ENCODE assay signal across 8 cellular contexts in genomic region chr20:62237772-62238568, GRCh38. TPM values are rescaled to one million over a fixed set of nuclear protein-coding genes. Genes with fewer than 3 reads are reported as not detected.
DNase-seq lines count a peak whose midpoint lies in the region; ATAC-seq, FAIRE-seq and TF ChIP-seq lines count a peak whose summit lies in the region.

OSBPL2 (plus strand) TSS chr20:62238521; CDS start chr20:62256185, 17,664 bp downstream.

- no peak for FAIRE-seq in pancreas (lab: Jason Lieb, UNC)

- peaks cover 31 to 48% (median 31%) of the 10 kb centered on the region in 3 donors for H3K4me1 ChIP-seq in pancreas
- H3K4me1 ChIP-seq in tibial artery, result peaks cover 0 to 30% (median 16%) of the 10 kb centered on the region in 4 donors

- H3K9me2 ChIP-seq in SU-DHL-6 (replicated peaks; ENCODE audit: insufficient read depth, low read length), result no peaks in the 10 kb centered on the region

- TF ChIP-seq CTCF in GM10266 (IDR thresholded peaks at IDR 0.05; ENCODE audit: control insufficient read depth, insufficient read depth, low read depth, missing control alignments) (no peak), SU-DHL-6 (IDR thresholded peaks at IDR 0.05; ENCODE audit: insufficient read depth, low read length, poor library complexity, severe bottlenecking) (no peak), pancreas (IDR thresholded peaks at IDR 0.05) (no peak), tibial artery (IDR thresholded peaks at IDR 0.05) (no peak)

- no peaks in the 10 kb centered on the region for H3K27me3 Mint-ChIP-seq in activated naive CD8-positive, alpha-beta T cell treated with anti-CD3 and anti-CD28 coated beads, Interleukin-2, amount 10 ng/mL, durations not matched to agents 7 days and 5 days

- 2% methylated on average over 46 to 55 of the region's 55 CpGs for WGBS in pancreas, 2 donors

- H3K9me3 ChIP-seq in SU-DHL-6 (ENCODE audit: insufficient read depth, low read length) (no peaks in the 10 kb centered on the region), pancreas (no peaks in the 10 kb centered on the region), tibial artery (no peaks in the 10 kb centered on the region)

- H3K4me3 Mint-ChIP-seq in activated naive CD8-positive, alpha-beta T cell treated with anti-CD3 and anti-CD28 coated beads, Interleukin-2, amount 10 ng/mL, durations not matched to agents 7 days and 5 days, result peak within 1 kb of the TSS; percentile 75

- peak within 1 kb of the TSS; percentile 77 for H3K27ac Mint-ChIP-seq in activated naive CD8-positive, alpha-beta T cell treated with anti-CD3 and anti-CD28 coated beads, Interleukin-2, amount 10 ng/mL, durations not matched to agents 7 days and 5 days

- H3K27ac ChIP-seq in SU-DHL-6 (ENCODE audit: low read depth, low read length) (no peak within 1 kb of the TSS), pancreas (peak within 1 kb of the TSS; percentile 83 to 86 (median 85)), tibial artery (peak within 1 kb of the TSS; percentile 68 to 84)

- POLR2A ChIA-PET in activated naive CD8-positive, alpha-beta T cell treated with anti-CD3 and anti-CD28 coated beads, Interleukin-2, amount 10 ng/mL, durations not matched to agents 7 days and 5 days (lab: Charles Lee), result interaction anchor here (0.5 to 0.6 kb wide), 2 partner anchors 773 to 1750 kb away, joined by 3 read pairs; no protein-coding TSS in a partner anchor

- H3K4me1 Mint-ChIP-seq in activated naive CD8-positive, alpha-beta T cell treated with anti-CD3 and anti-CD28 coated beads, Interleukin-2, amount 10 ng/mL, durations not matched to agents 7 days and 5 days, result peaks cover 17% of the 10 kb centered on the region

- H3K4me2 ChIP-seq in SU-DHL-6 (ENCODE audit: low read depth, low read length, poor library complexity, severe bottlenecking), result peak within 1 kb of the TSS; percentile 88

- H2AFZ ChIP-seq in SU-DHL-6 (ENCODE audit: low read depth, low read length, severe bottlenecking), result peak within 1 kb of the TSS; percentile 62

- H3K36me3 Mint-ChIP-seq in activated naive CD8-positive, alpha-beta T cell treated with anti-CD3 and anti-CD28 coated beads, Interleukin-2, amount 10 ng/mL, durations not matched to agents 7 days and 5 days, result no peaks in the 10 kb centered on the region

- peak within 1 kb of the TSS; percentile 81 for H3K4me3 ChIP-seq in SU-DHL-6 (ENCODE audit: insufficient read depth, low read length, poor library complexity, severe bottlenecking)
- peak within 1 kb of the TSS; percentile 15 to 70 (median 60) for H3K4me3 ChIP-seq in pancreas
- peak within 1 kb of the TSS; percentile 79 to 93 for H3K4me3 ChIP-seq in tibial artery

- DNase-seq in GM10266 (ENCODE audit: extremely low spot score) (peak; percentile 100), NCI-H128 (lab: John Stamatoyannopoulos, UW; ENCODE audit: unreplicated experiment) (peak; percentile 98), head of caudate nucleus (peak; percentile 98 to 100 (median 100)), pancreas (peak; percentile 99 to 100 (median 100)), tibial artery (peak; percentile 99 to 100)
- peak; percentile 100 for DNase-seq in activated naive CD8-positive, alpha-beta T cell treated with anti-CD3 and anti-CD28 coated beads, Interleukin-2, amount 10 ng/mL, durations not matched to agents 7 days and 5 days

- no peaks in the 10 kb centered on the region for H3K36me3 ChIP-seq in SU-DHL-6 (ENCODE audit: low read length)
- no peaks in the 10 kb centered on the region for H3K36me3 ChIP-seq in pancreas
- peaks cover 0 to 8% (median 0%) of the 10 kb centered on the region in 3 donors for H3K36me3 ChIP-seq in tibial artery

- peaks cover 5% of the 10 kb centered on the region; the same call in 1 of the 2 replicates for H3K79me2 ChIP-seq in SU-DHL-6 (ENCODE audit: insufficient read depth, low read length)

- H3K9me3 Mint-ChIP-seq in activated naive CD8-positive, alpha-beta T cell treated with anti-CD3 and anti-CD28 coated beads, Interleukin-2, amount 10 ng/mL, durations not matched to agents 7 days and 5 days, result no peaks in the 10 kb centered on the region

- H3K9ac ChIP-seq in SU-DHL-6 (ENCODE audit: low read length), result peak within 1 kb of the TSS; percentile 65

- no peaks in the 10 kb centered on the region for H3K27me3 ChIP-seq in SU-DHL-6 (ENCODE audit: low read length)
- no peaks in the 10 kb centered on the region for H3K27me3 ChIP-seq in pancreas
- H3K27me3 ChIP-seq in tibial artery, result peaks cover 0 to 35% of the 10 kb centered on the region in 2 donors

- no peaks in the 10 kb centered on the region for H3F3A ChIP-seq in SU-DHL-6 (ENCODE audit: insufficient read depth)

- ATAC-seq in HG02678 (IDR thresholded peaks at IDR 0.05; ENCODE audit: unreplicated experiment) (peak; percentile 97), pancreas (peak; percentile 91 to 97 (median 92))
- peak; percentile 98 for ATAC-seq in activated naive CD8-positive, alpha-beta T cell treated with anti-CD3 and anti-CD28 coated beads, Interleukin-2, amount 10 ng/mL, durations not matched to agents 7 days and 5 days (ENCODE audit: low read depth)

- intact Hi-C loops in head of caudate nucleus (cut with DNase I) (loop anchor here (2.0 to 10.0 kb wide), 2 partner anchors 17 to 93 kb away; partner anchors contain the start of genes HRH3, PSMA7 and SS18L1), pancreas (cut with DNase I) (no loop called here), tibial artery (cut with DNase I; ENCODE audit: low total_unique reads) (loop anchor here (10.0 kb wide), 1 partner anchor 53 kb away; the partner anchor contains the start of gene MTG2)

- 0 out of 2 replicates have a peak, but pooled peaks cover 4% of the 10 kb centered on the region for H4K20me1 ChIP-seq in SU-DHL-6 (ENCODE audit: low read depth, low read length)

RNA-seq across cellular contexts. Expression of gene OSBPL2, which starts in this region (rescaled TPM):
- total RNA-seq in activated naive CD8-positive, alpha-beta T cell treated with anti-CD3 and anti-CD28 coated beads, Interleukin-2, amount 10 ng/mL, durations not matched to agents 7 days and 5 days, result 10 to 100 TPM; 47.2 to 49.5 TPM
- 10 to 100 TPM; 42.4 to 56.8 (median 49.2) TPM for total RNA-seq in pancreas
- 10 to 100 TPM; 33.3 to 34.6 TPM for polyA plus RNA-seq in pancreas

Comparison
In these comparisons a context has a peak if more than half of its experiments do, and no peak if none do; other contexts are left out.
1. intact Hi-C loops: an anchor here in head of caudate nucleus (2.0 to 10.0 kb wide) and tibial artery (10.0 kb wide); none called in pancreas.